ENCODE assay signal across 14 cellular contexts in genomic region chr14:105374389-105374788, GRCh38. TPM values are rescaled to one million over a fixed set of nuclear protein-coding genes. Genes with fewer than 3 reads are reported as not detected.
"Had no signal": no experiment of that assay in that cellular context is flagged by ENCODE, and none has a peak within 500 bp of the region (broad histone marks: within the 10 kb centered on the region; RNA-seq: fewer than 3 reads in every experiment).

No MANE protein-coding gene starts in this region.

- H3K27ac ChIP-seq: colonic mucosa, gastroesophageal sphincter, thoracic aorta, uterus had no signal

- H3K4me3 Mint-ChIP-seq: activated naive CD4-positive, alpha-beta T cell treated with anti-CD3 and anti-CD28 coated beads, Interleukin-2, amount 10 ng/mL, durations not matched to agents 7 days and 5 days; activated T-helper 17 cell treated with anti-CD3 and anti-CD28 coated beads, Interleukin-2, amount 50 U/mL, for 72 hours; stimulated activated naive CD8-positive, alpha-beta T cell treated with anti-CD3 and anti-CD28 coated beads, Interleukin-15, Interleukin-2, amounts not matched to agents 100 ng/mL and 50 ng/mL, for 24 hours; WTC11 had no signal

- H3K36me3 ChIP-seq: colonic mucosa, thoracic aorta, uterus had no signal

- ATAC-seq: activated T-helper 17 cell treated with anti-CD3 and anti-CD28 coated beads, Interleukin-2, amount 50 U/mL, for 72 hours; gastroesophageal sphincter; WTC11 had no signal

- H3K36me3 Mint-ChIP-seq: activated naive CD4-positive, alpha-beta T cell treated with anti-CD3 and anti-CD28 coated beads, Interleukin-2, amount 10 ng/mL, durations not matched to agents 7 days and 5 days had no signal

- H3K27ac Mint-ChIP-seq: activated naive CD4-positive, alpha-beta T cell treated with anti-CD3 and anti-CD28 coated beads, Interleukin-2, amount 10 ng/mL, durations not matched to agents 7 days and 5 days; activated T-helper 17 cell treated with anti-CD3 and anti-CD28 coated beads, Interleukin-2, amount 50 U/mL, for 72 hours; stimulated activated naive CD8-positive, alpha-beta T cell treated with anti-CD3 and anti-CD28 coated beads, Interleukin-15, Interleukin-2, amounts not matched to agents 100 ng/mL and 50 ng/mL, for 24 hours; WTC11 had no signal

- H3K9me3 ChIP-seq: colonic mucosa, gastroesophageal sphincter, thoracic aorta, uterus had no signal

- H3K9me3 Mint-ChIP-seq: activated naive CD4-positive, alpha-beta T cell treated with anti-CD3 and anti-CD28 coated beads, Interleukin-2, amount 10 ng/mL, durations not matched to agents 7 days and 5 days; activated T-helper 17 cell treated with anti-CD3 and anti-CD28 coated beads, Interleukin-2, amount 50 U/mL, for 72 hours; stimulated activated naive CD8-positive, alpha-beta T cell treated with anti-CD3 and anti-CD28 coated beads, Interleukin-15, Interleukin-2, amounts not matched to agents 100 ng/mL and 50 ng/mL, for 24 hours had no signal

- H3K27me3 Mint-ChIP-seq: activated naive CD4-positive, alpha-beta T cell treated with anti-CD3 and anti-CD28 coated beads, Interleukin-2, amount 10 ng/mL, durations not matched to agents 7 days and 5 days; activated T-helper 17 cell treated with anti-CD3 and anti-CD28 coated beads, Interleukin-2, amount 50 U/mL, for 72 hours; stimulated activated naive CD8-positive, alpha-beta T cell treated with anti-CD3 and anti-CD28 coated beads, Interleukin-15, Interleukin-2, amounts not matched to agents 100 ng/mL and 50 ng/mL, for 24 hours had no signal

- H3K4me1 ChIP-seq: colonic mucosa, uterus had no signal

- DNase-seq: activated CD4-positive, alpha-beta T cell treated with anti-CD3 and anti-CD28 coated beads for 48 hours; activated naive CD4-positive, alpha-beta T cell treated with anti-CD3 and anti-CD28 coated beads, Interleukin-2, amount 10 ng/mL, durations not matched to agents 7 days and 5 days; caudate nucleus; colonic mucosa; effector CD4-positive, alpha-beta T cell; kidney glomerular epithelial cell; stimulated activated CD4-positive, alpha-beta T cell treated with anti-CD3 and anti-CD28 coated beads, Interleukin-12 subunit alpha, Interleukin-12 subunit beta, amount 100 ng/mL, for 4 hours; stimulated activated CD4-positive, alpha-beta T cell treated with anti-CD3 and anti-CD28 coated beads, Interleukin-2, amount 100 ng/mL, for 48 hours; uterus had no signal

- H3K27me3 ChIP-seq: colonic mucosa, gastroesophageal sphincter, uterus had no signal

- H3K4me3 ChIP-seq: colonic mucosa, gastroesophageal sphincter, thoracic aorta, uterus had no signal

RNA-seq across cellular contexts. Expression of gene TEX22, which starts 23.9 kb away (rescaled TPM):
- total RNA-seq: thoracic aorta had no signal
